ENCODE assay signal across 11 cellular contexts in genomic region chr12:131091413-131091975, GRCh38.
A peak's percentile ranks its signal among the peaks of the same experiment; 100 is the strongest.
DNase-seq lines count a peak whose midpoint lies in the region; ATAC-seq and TF ChIP-seq lines count a peak whose summit lies in the region.
"Had no signal": no experiment of that assay in that cellular context is flagged by ENCODE, and none has a peak within 500 bp of the region (broad histone marks: within the 10 kb centered on the region; RNA-seq: fewer than 3 reads in every experiment).

No MANE protein-coding gene starts in this region.

- H3K36me3 Mint-ChIP-seq in activated naive CD4-positive, alpha-beta T cell treated with anti-CD3 and anti-CD28 coated beads for 36 hours (ENCODE audit: low read depth), result no peaks in the 10 kb centered on the region
- no peaks in the 10 kb centered on the region for H3K36me3 Mint-ChIP-seq in activated naive CD4-positive, alpha-beta T cell treated with anti-CD3 and anti-CD28 coated beads, Interleukin-2, amount 10 ng/mL, durations not matched to agents 7 days and 5 days
- H3K36me3 Mint-ChIP-seq in activated naive CD8-positive, alpha-beta T cell treated with anti-CD3 and anti-CD28 coated beads for 36 hours, result no peaks in the 10 kb centered on the region
- H3K36me3 Mint-ChIP-seq in stimulated activated naive B cell treated with anti-CD40 and anti-IgM and Interleukin-4, amounts not matched to agents 10 μg/mL and 1 μg/mL and 100 μg/mL, for 72 hours, result no peaks in the 10 kb centered on the region

- H3K27ac Mint-ChIP-seq in activated naive CD4-positive, alpha-beta T cell treated with anti-CD3 and anti-CD28 coated beads for 36 hours, result no peak overlapping the region
- H3K27ac Mint-ChIP-seq in activated naive CD4-positive, alpha-beta T cell treated with anti-CD3 and anti-CD28 coated beads, Interleukin-2, amount 10 ng/mL, durations not matched to agents 7 days and 5 days, result no peak overlapping the region
- H3K27ac Mint-ChIP-seq in activated naive CD8-positive, alpha-beta T cell treated with anti-CD3 and anti-CD28 coated beads for 36 hours, result peak overlapping the region; percentile 17
- peak overlapping the region; percentile 89 for H3K27ac Mint-ChIP-seq in stimulated activated naive B cell treated with anti-CD40 and anti-IgM and Interleukin-4, amounts not matched to agents 10 μg/mL and 1 μg/mL and 100 μg/mL, for 72 hours

- DNase-seq in activated naive CD4-positive, alpha-beta T cell treated with anti-CD3 and anti-CD28 coated beads for 36 hours, result peak; percentile 43
- no peak for DNase-seq in activated naive CD4-positive, alpha-beta T cell treated with anti-CD3 and anti-CD28 coated beads, Interleukin-2, amount 10 ng/mL, durations not matched to agents 7 days and 5 days
- DNase-seq in GM20000 (ENCODE audit: low spot score) (peak; percentile 73), NOMO-1 (lab: John Stamatoyannopoulos, UW; ENCODE audit: unreplicated experiment in 2 of 2) (no peak), medulla oblongata (ENCODE audit: extremely low spot score) (no peak)
- peak; percentile 26 for DNase-seq in activated naive CD8-positive, alpha-beta T cell treated with anti-CD3 and anti-CD28 coated beads for 36 hours
- peak; percentile 73 for DNase-seq in stimulated activated naive B cell treated with anti-CD40 and anti-IgM and Interleukin-4, amounts not matched to agents 10 μg/mL and 1 μg/mL and 100 μg/mL, for 72 hours
- DNase-seq: AML-193 had no signal

- CTCF ChIA-PET in activated naive CD4-positive, alpha-beta T cell treated with anti-CD3 and anti-CD28 coated beads for 36 hours (lab: Charles Lee), result interaction anchor here (0.8 kb wide), 1 partner anchor 255 kb away, joined by 6 read pairs; no protein-coding TSS in a partner anchor
- CTCF ChIA-PET in activated naive CD4-positive, alpha-beta T cell treated with anti-CD3 and anti-CD28 coated beads, Interleukin-2, amount 10 ng/mL, durations not matched to agents 7 days and 5 days (lab: Charles Lee), result no interaction called here

- no peak overlapping the region for H3K4me3 Mint-ChIP-seq in activated naive CD4-positive, alpha-beta T cell treated with anti-CD3 and anti-CD28 coated beads for 36 hours
- H3K4me3 Mint-ChIP-seq in activated naive CD4-positive, alpha-beta T cell treated with anti-CD3 and anti-CD28 coated beads, Interleukin-2, amount 10 ng/mL, durations not matched to agents 7 days and 5 days, result no peak overlapping the region
- H3K4me3 Mint-ChIP-seq in activated naive CD8-positive, alpha-beta T cell treated with anti-CD3 and anti-CD28 coated beads for 36 hours, result no peak overlapping the region
- H3K4me3 Mint-ChIP-seq in stimulated activated naive B cell treated with anti-CD40 and anti-IgM and Interleukin-4, amounts not matched to agents 10 μg/mL and 1 μg/mL and 100 μg/mL, for 72 hours, result peak overlapping the region; percentile 8 to 59

- H3K9me3 Mint-ChIP-seq in activated naive CD4-positive, alpha-beta T cell treated with anti-CD3 and anti-CD28 coated beads for 36 hours, result no peaks in the 10 kb centered on the region
- no peaks in the 10 kb centered on the region for H3K9me3 Mint-ChIP-seq in activated naive CD4-positive, alpha-beta T cell treated with anti-CD3 and anti-CD28 coated beads, Interleukin-2, amount 10 ng/mL, durations not matched to agents 7 days and 5 days
- H3K9me3 Mint-ChIP-seq in activated naive CD8-positive, alpha-beta T cell treated with anti-CD3 and anti-CD28 coated beads for 36 hours, result no peaks in the 10 kb centered on the region
- no peaks in the 10 kb centered on the region for H3K9me3 Mint-ChIP-seq in stimulated activated naive B cell treated with anti-CD40 and anti-IgM and Interleukin-4, amounts not matched to agents 10 μg/mL and 1 μg/mL and 100 μg/mL, for 72 hours

- TF ChIP-seq CTCF in GM20000 (IDR thresholded peaks at IDR 0.05; ENCODE audit: extremely low read depth, missing control alignments), result no peak

- intact Hi-C loops in activated naive CD4-positive, alpha-beta T cell treated with anti-CD3 and anti-CD28 coated beads for 36 hours (cut with micrococcal nuclease), result no loop called here

- H3K4me1 Mint-ChIP-seq in activated naive CD4-positive, alpha-beta T cell treated with anti-CD3 and anti-CD28 coated beads for 36 hours (ENCODE audit: low read depth), result peaks cover 8% of the 10 kb centered on the region
- no peaks in the 10 kb centered on the region for H3K4me1 Mint-ChIP-seq in activated naive CD4-positive, alpha-beta T cell treated with anti-CD3 and anti-CD28 coated beads, Interleukin-2, amount 10 ng/mL, durations not matched to agents 7 days and 5 days
- peaks cover 12% of the 10 kb centered on the region for H3K4me1 Mint-ChIP-seq in activated naive CD8-positive, alpha-beta T cell treated with anti-CD3 and anti-CD28 coated beads for 36 hours
- H3K4me1 Mint-ChIP-seq in stimulated activated naive B cell treated with anti-CD40 and anti-IgM and Interleukin-4, amounts not matched to agents 10 μg/mL and 1 μg/mL and 100 μg/mL, for 72 hours, result peaks cover 44 to 53% of the 10 kb centered on the region in 2 donors

- peak; percentile 45 to 59 for ATAC-seq in stimulated activated naive B cell treated with anti-CD40 and anti-IgM and Interleukin-4, amounts not matched to agents 10 μg/mL and 1 μg/mL and 100 μg/mL, for 72 hours (replicated peaks)
- no peak for ATAC-seq in GM21619 (IDR thresholded peaks at IDR 0.05; ENCODE audit: unreplicated experiment)
- ATAC-seq: gastroesophageal sphincter, Panc1 had no signal

- no peaks in the 10 kb centered on the region for H3K27me3 Mint-ChIP-seq in activated naive CD4-positive, alpha-beta T cell treated with anti-CD3 and anti-CD28 coated beads for 36 hours (ENCODE audit: low read depth)
- peaks cover 3% of the 10 kb centered on the region for H3K27me3 Mint-ChIP-seq in activated naive CD4-positive, alpha-beta T cell treated with anti-CD3 and anti-CD28 coated beads, Interleukin-2, amount 10 ng/mL, durations not matched to agents 7 days and 5 days
- no peaks in the 10 kb centered on the region for H3K27me3 Mint-ChIP-seq in activated naive CD8-positive, alpha-beta T cell treated with anti-CD3 and anti-CD28 coated beads for 36 hours
- H3K27me3 Mint-ChIP-seq in stimulated activated naive B cell treated with anti-CD40 and anti-IgM and Interleukin-4, amounts not matched to agents 10 μg/mL and 1 μg/mL and 100 μg/mL, for 72 hours, result peaks cover 4 to 6% of the 10 kb centered on the region in 2 donors

Comparison
In these comparisons a context has a peak if more than half of its experiments do, and no peak if none do; other contexts are left out.
1. DNase-seq: peak in activated naive CD4-positive, alpha-beta T cell treated with anti-CD3 and anti-CD28 coated beads for 36 hours (single experiment), GM20000 (single experiment), activated naive CD8-positive, alpha-beta T cell treated with anti-CD3 and anti-CD28 coated beads for 36 hours (single experiment) and stimulated activated naive B cell treated with anti-CD40 and anti-IgM and Interleukin-4, amounts not matched to agents 10 μg/mL and 1 μg/mL and 100 μg/mL, for 72 hours (single experiment); none in activated naive CD4-positive, alpha-beta T cell treated with anti-CD3 and anti-CD28 coated beads, Interleukin-2, amount 10 ng/mL, durations not matched to agents 7 days and 5 days (single experiment), NOMO-1 (0 of 2) and medulla oblongata (single experiment).
2. H3K27ac Mint-ChIP-seq: peak in activated naive CD8-positive, alpha-beta T cell treated with anti-CD3 and anti-CD28 coated beads for 36 hours (single experiment) and stimulated activated naive B cell treated with anti-CD40 and anti-IgM and Interleukin-4, amounts not matched to agents 10 μg/mL and 1 μg/mL and 100 μg/mL, for 72 hours (single experiment); none in activated naive CD4-positive, alpha-beta T cell treated with anti-CD3 and anti-CD28 coated beads for 36 hours (single experiment) and activated naive CD4-positive, alpha-beta T cell treated with anti-CD3 and anti-CD28 coated beads, Interleukin-2, amount 10 ng/mL, durations not matched to agents 7 days and 5 days (single experiment).
3. H3K4me3 Mint-ChIP-seq: peak in stimulated activated naive B cell treated with anti-CD40 and anti-IgM and Interleukin-4, amounts not matched to agents 10 μg/mL and 1 μg/mL and 100 μg/mL, for 72 hours (2 of 2); none in activated naive CD4-positive, alpha-beta T cell treated with anti-CD3 and anti-CD28 coated beads for 36 hours (single experiment), activated naive CD4-positive, alpha-beta T cell treated with anti-CD3 and anti-CD28 coated beads, Interleukin-2, amount 10 ng/mL, durations not matched to agents 7 days and 5 days (single experiment) and activated naive CD8-positive, alpha-beta T cell treated with anti-CD3 and anti-CD28 coated beads for 36 hours (single experiment).